In the genomic region with DNA sequence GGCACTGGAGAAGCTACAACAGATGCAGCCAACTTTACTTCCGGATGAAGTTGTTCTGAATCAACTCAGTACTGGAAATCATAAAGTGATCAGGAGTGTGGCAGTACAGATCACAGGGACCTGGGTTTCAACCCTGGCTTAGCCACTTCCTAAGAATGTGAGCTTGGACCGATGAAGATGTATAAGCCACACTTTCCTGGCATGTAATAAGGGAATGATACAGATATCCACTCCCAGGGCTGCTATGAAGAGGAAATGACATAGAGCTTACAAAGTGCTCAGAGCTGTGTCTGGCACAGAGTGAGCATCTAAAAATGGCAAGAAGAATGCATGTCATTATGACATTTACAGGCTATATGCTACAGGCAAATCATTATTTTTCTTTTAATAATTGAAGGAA, we compare ENCODE assay signal across 14 cellular contexts.
DNase-seq lines count a peak whose midpoint lies in the region; ATAC-seq and TF ChIP-seq lines count a peak whose summit lies in the region.
"Had no signal": no experiment of that assay in that cellular context is flagged by ENCODE, and none has a peak within 500 bp of the region (broad histone marks: within the 10 kb centered on the region; RNA-seq: fewer than 3 reads in every experiment).

No MANE protein-coding gene starts in this region.

- DNase-seq in A673 (ENCODE audit: low spot score) (peak; percentile 61), HCEC 1CT (peak; percentile 97), astrocyte of the spinal cord (ENCODE audit: low read depth, low spot score) (peak; percentile 95), left ventricle myocardium superior (no peak), DMS53 (lab: John Stamatoyannopoulos, UW) (no peak), SHP77 treated with DMSO at 0.1 percent for 48 hours (lab: John Stamatoyannopoulos, UW) (no peak)
- DNase-seq: activated CD4-positive, alpha-beta T cell treated with anti-CD3 and anti-CD28 coated beads, Interleukin-2, amount 50 U/mL, for 4 hours; body of pancreas; NCI-H1694 treated with DMSO at 0.1 percent for 48 hours; occipital lobe had no signal

- POLR2A ChIA-PET in A673 (lab: Charles Lee; ENCODE audit: low non-redundant PET), result no interaction called here

- peaks cover 25% of the 10 kb centered on the region for H3K4me1 ChIP-seq in A673 (ENCODE audit: insufficient read depth, low read length, poor library complexity, severe bottlenecking)
- H3K4me1 ChIP-seq: body of pancreas had no signal

- no peaks in the 10 kb centered on the region for H3K27me3 ChIP-seq in A673 (replicated peaks; ENCODE audit: insufficient read depth, low read depth, low read length, poor library complexity)
- H3K27me3 ChIP-seq: body of pancreas had no signal

- peaks cover 3% of the 10 kb centered on the region for H3K9me3 ChIP-seq in A673 (ENCODE audit: low read depth, low read length, poor library complexity, severe bottlenecking)
- H3K9me3 ChIP-seq: body of pancreas, thoracic aorta had no signal

- no peaks in the 10 kb centered on the region for H3K36me3 ChIP-seq in A673 (ENCODE audit: insufficient read depth, low read length, poor library complexity, severe bottlenecking)
- H3K36me3 ChIP-seq: thoracic aorta had no signal

- H3K4me3 ChIP-seq in A673 (ENCODE audit: low read depth, low read length, poor library complexity, severe bottlenecking) (no peak overlapping the region), astrocyte of the spinal cord (ENCODE audit: low read depth, low read length) (no peak overlapping the region)
- H3K4me3 ChIP-seq: body of pancreas, thoracic aorta had no signal

- intact Hi-C loops in A673 (cut with micrococcal nuclease; ENCODE audit: unreplicated experiment) (loop anchor here (5.0 kb wide), 3 partner anchors 118 to 1193 kb away; no protein-coding TSS in a partner anchor), left ventricle myocardium superior (cut with micrococcal nuclease) (no loop called here)

- in situ Hi-C loops in astrocyte of the spinal cord (cut with HindIII; ENCODE audit: low sequenced_read_pairs), result no loop called here

- TF ChIP-seq CTCF in A673 (conservative IDR thresholded peaks at IDR 0.05; ENCODE audit: low read depth, low read length) (no peak), astrocyte of the spinal cord (IDR thresholded peaks at IDR 0.05; ENCODE audit: low read depth, low read length) (no peak)

- BruUV-seq in A673 (replicated peaks; lab: Mats Ljungman, UMichigan), result no TSS peak

- H3K27ac ChIP-seq in A673 (ENCODE audit: low read depth, low read length, poor library complexity, severe bottlenecking), result peak overlapping the region; percentile 51
- H3K27ac ChIP-seq: body of pancreas, KMS-11, thoracic aorta had no signal

- ATAC-seq in left ventricle myocardium superior (peak; percentile 37), GM21529 (IDR thresholded peaks at IDR 0.05; ENCODE audit: unreplicated experiment) (no peak), GM19324 (IDR thresholded peaks at IDR 0.05; ENCODE audit: low FRiP score, unreplicated experiment) (no peak)
- ATAC-seq: body of pancreas had no signal

- CTCF ChIA-PET in A673 (lab: Charles Lee), result interaction anchor here (0.7 to 1.1 kb wide), 4 partner anchors 10 to 1192 kb away, joined by 3 to 4 read pairs (median 3); no protein-coding TSS in a partner anchor

Comparison
In these comparisons a context has a peak if more than half of its experiments do, and no peak if none do; other contexts are left out.
1. DNase-seq: peak in A673 (single experiment), HCEC 1CT (single experiment) and astrocyte of the spinal cord (single experiment); none in left ventricle myocardium superior (single experiment), DMS53 (single experiment) and SHP77 treated with DMSO at 0.1 percent for 48 hours (single experiment).